1 cellular context compared by ENCODE assay signal in the genomic region with DNA sequence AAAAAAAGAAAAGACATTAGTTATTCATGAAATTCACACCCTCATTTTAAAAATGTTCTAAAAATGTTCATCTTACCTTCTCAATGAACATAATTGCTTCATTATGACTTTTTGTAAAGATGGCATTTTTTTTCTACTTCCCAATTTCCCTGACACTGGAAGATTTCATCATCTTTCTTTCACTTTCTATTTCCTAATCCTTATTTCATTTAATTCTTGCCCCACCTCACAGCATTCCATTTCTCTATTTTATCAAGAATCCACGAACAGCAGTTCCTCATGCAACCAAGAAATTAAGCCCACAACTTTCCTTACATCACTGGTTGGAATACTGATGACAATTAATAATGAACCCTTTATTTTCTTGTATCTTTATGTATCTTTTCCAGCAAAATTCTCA.
A peak's percentile ranks its signal among the peaks of the same experiment; 100 is the strongest.
TF ChIP-seq lines count a peak whose summit lies in the region.

No MANE protein-coding gene starts in this region.

TF ChIP-seq in K562, 482 proteins besides CTCF, POLR2A, EP300 and RAD21:
- TF ChIP-seq CHD4 (IDR thresholded peaks at IDR 0.05; ENCODE audit: insufficient read depth, insufficient replicate concordance, low read depth, low read length, poor library complexity, severe bottlenecking) (no peak), ERF (CRISPR knock-in tag; IDR thresholded peaks at IDR 0.05) (no peak), NFIC (IDR thresholded peaks at IDR 0.05) (no peak), ELF1 (tag; IDR thresholded peaks at IDR 0.05) (0 out of 2 replicates have a peak, but pooled peaks have one; percentile 18), CEBPG (CRISPR knock-in tag; IDR thresholded peaks at IDR 0.05) (no peak), CEBPG (tag; conservative IDR thresholded peaks at IDR 0.05 in 1 of 2, IDR thresholded peaks at IDR 0.05 in 1 of 2) (peak; percentile 84 to 94), CEBPB (tag; IDR thresholded peaks at IDR 0.05) (peak; percentile 76), ZNF79 (CRISPR knock-in tag; IDR thresholded peaks at IDR 0.05; ENCODE audit: low read depth) (no peak), POLR2H (tag; IDR thresholded peaks at IDR 0.05; ENCODE audit: low read depth) (0 out of 2 replicates have a peak, but pooled peaks have one; percentile 40), EP400 (IDR thresholded peaks at IDR 0.05) (0 out of 2 replicates have a peak, but pooled peaks have one; percentile 23), KAT8 (IDR thresholded peaks at IDR 0.05; ENCODE audit: low read depth) (no peak), RBFOX2 (IDR thresholded peaks at IDR 0.05; ENCODE audit: low read depth, low read length) (0 out of 2 replicates have a peak, but pooled peaks have one; percentile 12), C11orf30 (IDR thresholded peaks at IDR 0.05; ENCODE audit: low read depth) (peak; percentile 27; the same call in 1 of the 2 replicates)
- TF ChIP-seq, protein P1, sequence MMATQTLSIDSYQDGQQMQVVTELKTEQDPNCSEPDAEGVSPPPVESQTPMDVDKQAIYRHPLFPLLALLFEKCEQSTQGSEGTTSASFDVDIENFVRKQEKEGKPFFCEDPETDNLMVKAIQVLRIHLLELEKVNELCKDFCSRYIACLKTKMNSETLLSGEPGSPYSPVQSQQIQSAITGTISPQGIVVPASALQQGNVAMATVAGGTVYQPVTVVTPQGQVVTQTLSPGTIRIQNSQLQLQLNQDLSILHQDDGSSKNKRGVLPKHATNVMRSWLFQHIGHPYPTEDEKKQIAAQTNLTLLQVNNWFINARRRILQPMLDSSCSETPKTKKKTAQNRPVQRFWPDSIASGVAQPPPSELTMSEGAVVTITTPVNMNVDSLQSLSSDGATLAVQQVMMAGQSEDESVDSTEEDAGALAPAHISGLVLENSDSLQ (IDR thresholded peaks at IDR 0.05), result no peak
- TF ChIP-seq, protein P2, sequence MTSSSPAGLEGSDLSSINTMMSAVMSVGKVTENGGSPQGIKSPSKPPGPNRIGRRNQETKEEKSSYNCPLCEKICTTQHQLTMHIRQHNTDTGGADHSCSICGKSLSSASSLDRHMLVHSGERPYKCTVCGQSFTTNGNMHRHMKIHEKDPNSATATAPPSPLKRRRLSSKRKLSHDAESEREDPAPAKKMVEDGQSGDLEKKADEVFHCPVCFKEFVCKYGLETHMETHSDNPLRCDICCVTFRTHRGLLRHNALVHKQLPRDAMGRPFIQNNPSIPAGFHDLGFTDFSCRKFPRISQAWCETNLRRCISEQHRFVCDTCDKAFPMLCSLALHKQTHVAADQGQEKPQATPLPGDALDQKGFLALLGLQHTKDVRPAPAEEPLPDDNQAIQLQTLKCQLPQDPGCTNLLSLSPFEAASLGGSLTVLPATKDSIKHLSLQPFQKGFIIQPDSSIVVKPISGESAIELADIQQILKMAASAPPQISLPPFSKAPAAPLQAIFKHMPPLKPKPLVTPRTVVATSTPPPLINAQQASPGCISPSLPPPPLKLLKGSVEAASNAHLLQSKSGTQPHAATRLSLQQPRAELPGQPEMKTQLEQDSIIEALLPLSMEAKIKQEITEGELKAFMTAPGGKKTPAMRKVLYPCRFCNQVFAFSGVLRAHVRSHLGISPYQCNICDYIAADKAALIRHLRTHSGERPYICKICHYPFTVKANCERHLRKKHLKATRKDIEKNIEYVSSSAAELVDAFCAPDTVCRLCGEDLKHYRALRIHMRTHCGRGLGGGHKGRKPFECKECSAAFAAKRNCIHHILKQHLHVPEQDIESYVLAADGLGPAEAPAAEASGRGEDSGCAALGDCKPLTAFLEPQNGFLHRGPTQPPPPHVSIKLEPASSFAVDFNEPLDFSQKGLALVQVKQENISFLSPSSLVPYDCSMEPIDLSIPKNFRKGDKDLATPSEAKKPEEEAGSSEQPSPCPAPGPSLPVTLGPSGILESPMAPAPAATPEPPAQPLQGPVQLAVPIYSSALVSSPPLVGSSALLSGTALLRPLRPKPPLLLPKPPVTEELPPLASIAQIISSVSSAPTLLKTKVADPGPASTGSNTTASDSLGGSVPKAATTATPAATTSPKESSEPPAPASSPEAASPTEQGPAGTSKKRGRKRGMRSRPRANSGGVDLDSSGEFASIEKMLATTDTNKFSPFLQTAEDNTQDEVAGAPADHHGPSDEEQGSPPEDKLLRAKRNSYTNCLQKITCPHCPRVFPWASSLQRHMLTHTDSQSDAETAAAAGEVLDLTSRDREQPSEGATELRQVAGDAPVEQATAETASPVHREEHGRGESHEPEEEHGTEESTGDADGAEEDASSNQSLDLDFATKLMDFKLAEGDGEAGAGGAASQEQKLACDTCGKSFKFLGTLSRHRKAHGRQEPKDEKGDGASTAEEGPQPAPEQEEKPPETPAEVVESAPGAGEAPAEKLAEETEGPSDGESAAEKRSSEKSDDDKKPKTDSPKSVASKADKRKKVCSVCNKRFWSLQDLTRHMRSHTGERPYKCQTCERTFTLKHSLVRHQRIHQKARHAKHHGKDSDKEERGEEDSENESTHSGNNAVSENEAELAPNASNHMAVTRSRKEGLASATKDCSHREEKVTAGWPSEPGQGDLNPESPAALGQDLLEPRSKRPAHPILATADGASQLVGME (CRISPR knock-in tag; IDR thresholded peaks at IDR 0.05), result no peak
- TF ChIP-seq, protein P3, sequence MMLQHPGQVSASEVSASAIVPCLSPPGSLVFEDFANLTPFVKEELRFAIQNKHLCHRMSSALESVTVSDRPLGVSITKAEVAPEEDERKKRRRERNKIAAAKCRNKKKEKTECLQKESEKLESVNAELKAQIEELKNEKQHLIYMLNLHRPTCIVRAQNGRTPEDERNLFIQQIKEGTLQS (IDR thresholded peaks at IDR 0.05), result peak; percentile 82
- TF ChIP-seq, protein P3 (CRISPR knock-in tag; conservative IDR thresholded peaks at IDR 0.05), result no peak
